In genomic region chr17:66511125-66511524, GRCh38 we compare ENCODE assay signal across 1 cellular context.
TF ChIP-seq lines count a peak whose summit lies in the region.

No MANE protein-coding gene starts in this region.

TF ChIP-seq in SK-N-SH treated with all-trans-retinoic acid at 6 μM for 48 hours, 23 proteins besides CTCF, POLR2A, EP300 and RAD21 (continued from another document):
- TF ChIP-seq TSHZ2 (CRISPR knock-in tag; IDR thresholded peaks at IDR 0.05) (no peak), TCF4 (CRISPR knock-in tag; IDR thresholded peaks at IDR 0.05; ENCODE audit: borderline replicate concordance) (no peak), RARB (CRISPR knock-in tag; IDR thresholded peaks at IDR 0.05) (no peak), ZNF8 (CRISPR knock-in tag; IDR thresholded peaks at IDR 0.05) (no peak), SNAI2 (CRISPR knock-in tag; IDR thresholded peaks at IDR 0.05) (no peak), CSRNP3 (CRISPR knock-in tag; IDR thresholded peaks at IDR 0.05) (no peak)
